ENCODE assay signal across 8 cellular contexts in the genomic region with DNA sequence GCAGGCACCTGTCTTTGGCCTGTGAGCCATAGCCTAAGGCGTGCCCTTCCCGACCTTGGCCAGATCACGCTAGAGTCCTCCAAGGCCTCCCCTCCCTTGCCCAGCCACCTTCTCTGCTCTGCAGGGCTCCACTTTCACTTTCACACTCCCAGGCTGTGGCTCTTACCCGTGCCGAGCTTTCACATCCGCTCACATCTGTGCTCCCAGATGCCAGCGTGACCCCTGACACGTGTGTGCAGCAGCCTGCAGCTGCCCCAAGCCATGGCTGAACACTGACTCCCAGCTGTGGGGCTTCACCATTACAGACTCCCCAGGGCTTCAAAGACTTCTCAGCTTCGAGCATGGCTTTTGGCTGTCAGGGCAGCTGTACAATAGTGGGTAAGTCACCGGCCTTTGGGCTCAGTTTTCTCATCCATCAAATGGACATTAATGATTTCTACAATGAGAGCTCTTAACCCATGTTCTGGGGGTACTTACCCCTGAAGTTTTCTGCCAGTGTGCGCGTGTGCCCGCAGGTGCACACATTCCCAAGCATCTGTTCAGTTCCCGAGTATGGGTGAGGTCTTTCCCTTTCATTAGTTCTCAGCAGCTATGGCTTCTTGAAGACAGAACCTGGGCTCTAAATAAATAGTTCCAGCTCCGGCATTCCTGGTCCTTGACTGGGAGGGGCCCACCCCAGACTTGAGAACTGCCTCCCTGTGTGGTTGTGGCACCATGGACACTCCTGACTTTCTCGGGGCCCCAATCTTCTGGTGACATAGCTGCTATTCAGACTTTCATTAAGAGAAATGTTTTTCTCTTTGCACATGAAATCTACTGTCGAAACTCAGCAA.
DNase-seq lines count a peak whose midpoint lies in the region; ATAC-seq and TF ChIP-seq lines count a peak whose summit lies in the region.

No MANE protein-coding gene starts in this region.

- H2AFZ ChIP-seq in PC-3 (ENCODE audit: low read length), result no peak overlapping the region

- H3K27ac ChIP-seq in PC-3 (ENCODE audit: low read length) (peak overlapping the region; percentile 98), heart right ventricle (peak overlapping the region; percentile 16 to 93 (median 88)), spleen (peak overlapping the region; percentile 77 to 96 (median 92)), endodermal cell (ENCODE audit: low read depth, low read length) (no peak overlapping the region)

- peaks cover 25% of the 10 kb centered on the region for H3K79me2 ChIP-seq in PC-3 (ENCODE audit: low read length)

- peak overlapping the region; percentile 49; the same call in 1 of the 2 replicates for H3K4me3 ChIP-seq in PC-3 (ENCODE audit: low read length)
- H3K4me3 ChIP-seq in heart right ventricle, result peak overlapping the region in 3 of 10 donors; percentile 1 to 44 (median 14)
- H3K4me3 ChIP-seq in spleen, result peak overlapping the region in 7 of 8 donors; percentile 12 to 69 (median 36)
- H3K4me3 ChIP-seq in HAP-1, result no peak overlapping the region
- H3K4me3 ChIP-seq in endodermal cell (ENCODE audit: low read length), result no peak overlapping the region

- H3F3A ChIP-seq in PC-3 (ENCODE audit: low read length, unreplicated experiment), result peaks cover 6% of the 10 kb centered on the region

- peak overlapping the region; percentile 78 for H3K4me2 ChIP-seq in PC-3 (ENCODE audit: low read length)

- 38 to 44% methylated on average over 17 of the region's 17 CpGs for WGBS in heart right ventricle, 2 donors
- WGBS in spleen, 5 donors, result 37 to 40% (median 38%) methylated on average over 16 to 17 of the region's 17 CpGs
- WGBS in endodermal cell (ENCODE audit: insufficient coverage in 1 of 2, insufficient read length in 1 of 2), 2 experiments, result 90 to 91% methylated on average over 16 to 17 of the region's 17 CpGs

- no peak overlapping the region for H3K4me3 Mint-ChIP-seq in endodermal cell

- H3K4me1 Mint-ChIP-seq in endodermal cell, result peaks cover 7% of the 10 kb centered on the region

- DNase-seq in PC-3 (no peak), heart right ventricle (peak; percentile 68 to 80), spleen (peak; percentile 97), HAP-1 (ENCODE audit: low spot score in 2 of 2) (no peak), endodermal cell (no peak)
- DNase-seq in activated naive CD4-positive, alpha-beta T cell treated with Interleukin-2 at 50 U/mL for 16 hours, result peak; percentile 69

- H3K27ac Mint-ChIP-seq in endodermal cell, result no peak overlapping the region

- H3K9me3 Mint-ChIP-seq in endodermal cell, result no peaks in the 10 kb centered on the region

- BruUV-seq in PC-3 (replicated peaks; lab: Mats Ljungman, UMichigan), result TSS peak; percentile 25

- intact Hi-C loops in PC-3 (cut with micrococcal nuclease) (no loop called here), heart right ventricle (cut with DNase I) (loop anchor here in 6 of 10 donors (2.0 to 10.0 kb wide), 6 partner anchors 57 to 307 kb away; partner anchors contain the start of genes CDC26 (in 4 of the 6) and PRPF4 (in 4 of the 6)), spleen (cut with DNase I; ENCODE audit: low total_unique reads) (no loop called here)

- no peaks in the 10 kb centered on the region for H3K9me2 ChIP-seq in PC-3 (replicated peaks; ENCODE audit: low read length)

- no peaks in the 10 kb centered on the region for H3K9me3 ChIP-seq in PC-3 (ENCODE audit: low read length)
- no peaks in the 10 kb centered on the region for H3K9me3 ChIP-seq in heart right ventricle
- H3K9me3 ChIP-seq in spleen, result no peaks in the 10 kb centered on the region
- no peaks in the 10 kb centered on the region for H3K9me3 ChIP-seq in HAP-1
- H3K9me3 ChIP-seq in endodermal cell (ENCODE audit: control insufficient read depth, low read length), result no peaks in the 10 kb centered on the region

- no peaks in the 10 kb centered on the region for H3K36me3 Mint-ChIP-seq in endodermal cell (ENCODE audit: low read depth)

- in situ Hi-C loops in HAP-1 (cut with MboI; ENCODE audit: low sequenced_read_pairs), result loop anchor here (10.0 kb wide), 1 partner anchor 307 kb away; the partner anchor contains the start of genes CDC26 and PRPF4

- H4K20me1 ChIP-seq in PC-3 (ENCODE audit: low read length), result no peaks in the 10 kb centered on the region

- H3K9ac ChIP-seq in PC-3 (ENCODE audit: low read length) (peak overlapping the region; percentile 59; the same call in 1 of the 2 replicates), endodermal cell (ENCODE audit: extremely low read depth, low read length, poor library complexity, severe bottlenecking) (no peak overlapping the region)

- TF ChIP-seq POLR2A in spleen (IDR thresholded peaks at IDR 0.05), result no peak

- H3K4me1 ChIP-seq in PC-3 (ENCODE audit: insufficient read depth, low read length), result peaks cover 60% of the 10 kb centered on the region
- H3K4me1 ChIP-seq in heart right ventricle, result peaks cover 56 to 100% (median 80%) of the 10 kb centered on the region in 9 donors
- peaks cover 63 to 100% (median 92%) of the 10 kb centered on the region in 6 donors for H3K4me1 ChIP-seq in spleen
- no peaks in the 10 kb centered on the region for H3K4me1 ChIP-seq in HAP-1
- H3K4me1 ChIP-seq in endodermal cell (ENCODE audit: control insufficient read depth, insufficient read depth, low read length), result peaks cover 8% of the 10 kb centered on the region

- TF ChIP-seq CTCF in PC-3 (conservative IDR thresholded peaks at IDR 0.05; ENCODE audit: low read depth, low read length) (no peak), heart right ventricle (IDR thresholded peaks at IDR 0.05) (peak in 7 of 9 donors; percentile 33 to 60 (median 56)), spleen (IDR thresholded peaks at IDR 0.05 in 8 of 11, conservative IDR thresholded peaks at IDR 0.05 in 3 of 11) (peak in 10 of 11 experiments; percentile 58 to 83 (median 67)), endodermal cell (conservative IDR thresholded peaks at IDR 0.05) (no peak)

- ATAC-seq in GM18499 (IDR thresholded peaks at IDR 0.05; ENCODE audit: insufficient read depth, unreplicated experiment) (peak; percentile 82), HG02642 (IDR thresholded peaks at IDR 0.05; ENCODE audit: poor library complexity, unreplicated experiment) (peak; percentile 86), PC-3 (no peak), heart right ventricle (peak; percentile 59 to 78 (median 73))

- H3K36me3 ChIP-seq in PC-3 (ENCODE audit: low read depth, low read length) (peaks cover 13% of the 10 kb centered on the region), heart right ventricle (peaks cover 0 to 46% (median 20%) of the 10 kb centered on the region in 9 donors), spleen (peaks cover 0 to 52% (median 34%) of the 10 kb centered on the region in 6 donors), HAP-1 (replicated peaks) (no peaks in the 10 kb centered on the region), endodermal cell (ENCODE audit: control insufficient read depth, insufficient read depth, low read length) (no peaks in the 10 kb centered on the region)

- POLR2A ChIA-PET in PC-3 (lab: Charles Lee; ENCODE audit: unreplicated experiment), result interaction anchor here (0.6 kb wide), 1 partner anchor 181 kb away, joined by 5 read pairs; the partner anchor contains the start of gene ALAD

- CTCF ChIA-PET in PC-3 (lab: Charles Lee), result no interaction called here

- no peaks in the 10 kb centered on the region for H3K27me3 Mint-ChIP-seq in endodermal cell (ENCODE audit: insufficient read depth)

- no peaks in the 10 kb centered on the region for H3K27me3 ChIP-seq in PC-3 (ENCODE audit: low read length)
- H3K27me3 ChIP-seq in heart right ventricle, result no peaks in the 10 kb centered on the region
- no peaks in the 10 kb centered on the region for H3K27me3 ChIP-seq in spleen (replicated peaks in 1 of 7)
- H3K27me3 ChIP-seq in HAP-1 (ENCODE audit: low read depth), result no peaks in the 10 kb centered on the region
- H3K27me3 ChIP-seq in endodermal cell (ENCODE audit: control insufficient read depth, insufficient read depth, low read length, poor library complexity, severe bottlenecking), result no peaks in the 10 kb centered on the region

Comparison
In these comparisons a context has a peak if more than half of its experiments do, and no peak if none do; other contexts are left out.
1. DNase-seq: peak in activated naive CD4-positive, alpha-beta T cell treated with Interleukin-2 at 50 U/mL for 16 hours (single experiment), heart right ventricle (2 of 2) and spleen (single experiment); none in PC-3 (single experiment), HAP-1 (0 of 2) and endodermal cell (single experiment).
2. H3K4me3 ChIP-seq: peak in PC-3 (single experiment) and spleen (7 of 8); none in HAP-1 (single experiment) and endodermal cell (single experiment).
3. CTCF ChIP-seq: peak in heart right ventricle (7 of 9) and spleen (10 of 11); none in PC-3 (single experiment) and endodermal cell (single experiment).
4. intact Hi-C loops: an anchor here in heart right ventricle (2.0 to 10.0 kb wide); none called in PC-3 and spleen.